ENCODE assay signal across 26 cellular contexts in genomic region chr6:22353036-22353560, GRCh38. TPM values are rescaled to one million over a fixed set of nuclear protein-coding genes. Genes with fewer than 3 reads are reported as not detected.
"Had no signal": no experiment of that assay in that cellular context is flagged by ENCODE, and none has a peak within 500 bp of the region (broad histone marks: within the 10 kb centered on the region; RNA-seq: fewer than 3 reads in every experiment).

No MANE protein-coding gene starts in this region.

- H3K4me3 ChIP-seq: esophagus muscularis mucosa, gastrocnemius medialis, heart right ventricle, psoas muscle, right lobe of liver, spleen, stomach, thyroid gland, upper lobe of right lung, vagina had no signal

- H3K36me3 Mint-ChIP-seq: naive B cell had no signal

- H3K9me3 ChIP-seq: esophagus muscularis mucosa, gastrocnemius medialis, heart right ventricle, psoas muscle, right lobe of liver, spleen, stomach, thyroid gland, upper lobe of right lung, vagina had no signal

- H3K4me1 ChIP-seq: gastrocnemius medialis, psoas muscle, right lobe of liver, spleen, thyroid gland had no signal

- H3K27ac ChIP-seq: esophagus muscularis mucosa, gastrocnemius medialis, heart right ventricle, psoas muscle, right lobe of liver, spleen, stomach, thyroid gland, upper lobe of right lung, vagina had no signal

- ATAC-seq: gastrocnemius medialis, heart right ventricle, left lobe of liver, psoas muscle, right lobe of liver, upper lobe of right lung had no signal

- FAIRE-seq: endometrium had no signal

- H3K27me3 Mint-ChIP-seq: central memory CD8-positive, alpha-beta T cell; naive B cell had no signal

- H3K4me1 Mint-ChIP-seq: central memory CD8-positive, alpha-beta T cell; naive B cell had no signal

- H3K27me3 ChIP-seq: esophagus muscularis mucosa, gastrocnemius medialis, heart right ventricle, right lobe of liver, spleen, stomach, thyroid gland, upper lobe of right lung, vagina had no signal

- H3K36me3 ChIP-seq: esophagus muscularis mucosa, gastrocnemius medialis, heart right ventricle, right lobe of liver, spleen, stomach, thyroid gland, upper lobe of right lung, vagina had no signal

- H3K4me3 Mint-ChIP-seq: central memory CD8-positive, alpha-beta T cell; naive B cell; nephron progenitor cell had no signal

- DNase-seq: effector memory CD4-positive, alpha-beta T cell; gastrocnemius medialis; heart right ventricle; hypothalamus; islet precursor cell; midbrain; naive B cell; nephron progenitor cell; psoas muscle; retina; right lobe of liver; spleen; stimulated activated CD4-positive, alpha-beta T cell treated with anti-CD3 and anti-CD28 coated beads, Interleukin-15, amount 100 ng/mL, for 24 hours; stimulated activated CD4-positive, alpha-beta T cell treated with anti-CD3 and anti-CD28 coated beads, Interleukin-1b, Interleukin-23, amount 100 ng/mL, for 48 hours; stimulated activated CD4-positive, alpha-beta T cell treated with anti-CD3 and anti-CD28 coated beads, Interleukin-4, amount 100 ng/mL, for 4 hours; stimulated activated naive CD4-positive, alpha-beta T cell; stomach; thyroid gland; upper lobe of right lung had no signal

- H3K27ac Mint-ChIP-seq: naive B cell, nephron progenitor cell had no signal

RNA-seq across cellular contexts. Expression of gene PRL, which starts 56.3 kb away (rescaled TPM):
- total RNA-seq: gastrocnemius medialis, heart right ventricle, left lobe of liver, lower leg skin, omental fat pad, psoas muscle, right lobe of liver, stomach, thyroid gland, upper lobe of right lung, vagina had no signal
- polyA plus RNA-seq: heart right ventricle, stomach had no signal
